In genomic region chr2:109623923-109624322, GRCh38 we compare ENCODE assay signal across 1 cellular context.
A peak's percentile ranks its signal among the peaks of the same experiment; 100 is the strongest.
TF ChIP-seq lines count a peak whose summit lies in the region.

No MANE protein-coding gene starts in this region.

TF ChIP-seq in HepG2, 621 proteins besides CTCF, POLR2A, EP300 and RAD21 (continued from another document and continues in another):
- TF ChIP-seq FOXO1 (CRISPR knock-in tag; IDR thresholded peaks at IDR 0.05) (peak; percentile 31; the same call in 1 of the 2 replicates), HOXA3 (CRISPR knock-in tag; IDR thresholded peaks at IDR 0.05) (peak; percentile 30; the same call in 1 of the 2 replicates), SKIL (CRISPR knock-in tag; IDR thresholded peaks at IDR 0.05; ENCODE audit: borderline replicate concordance) (no peak), PAXIP1 (CRISPR knock-in tag; conservative IDR thresholded peaks at IDR 0.05) (peak; percentile 63; the same call in 1 of the 2 replicates), CBX5 (CRISPR knock-in tag; IDR thresholded peaks at IDR 0.05; ENCODE audit: borderline replicate concordance) (no peak), BCL6 (CRISPR knock-in tag; IDR thresholded peaks at IDR 0.05) (peak; percentile 73), ZFP1 (CRISPR knock-in tag; IDR thresholded peaks at IDR 0.05) (0 out of 2 replicates have a peak, but pooled peaks have one; percentile 16), GATAD2A (CRISPR knock-in tag; IDR thresholded peaks at IDR 0.05) (peak; percentile 72), SMAD9 (CRISPR knock-in tag; IDR thresholded peaks at IDR 0.05) (no peak), ZNF556 (CRISPR knock-in tag; IDR thresholded peaks at IDR 0.05; ENCODE audit: borderline replicate concordance) (no peak), NR2F2 (IDR thresholded peaks at IDR 0.05; ENCODE audit: borderline replicate concordance, low read depth) (peak; percentile 32; the same call in 1 of the 2 replicates), CEBPG (CRISPR knock-in tag; IDR thresholded peaks at IDR 0.05) (peak; percentile 30; the same call in 1 of the 2 replicates), ZFAT (CRISPR knock-in tag; conservative IDR thresholded peaks at IDR 0.05) (no peak), HNRNPLL (IDR thresholded peaks at IDR 0.05; ENCODE audit: low read depth, low read length, poor library complexity, severe bottlenecking) (no peak), ARID5B (CRISPR knock-in tag; IDR thresholded peaks at IDR 0.05) (peak; percentile 52; the same call in 1 of the 2 replicates), SNAI1 (CRISPR knock-in tag; IDR thresholded peaks at IDR 0.05; ENCODE audit: borderline replicate concordance) (0 out of 2 replicates have a peak, but pooled peaks have one; percentile 33), HHEX (CRISPR knock-in tag; IDR thresholded peaks at IDR 0.05) (no peak), HDAC2 (CRISPR knock-in tag; IDR thresholded peaks at IDR 0.05) (peak; percentile 46; the same call in 1 of the 2 replicates), PRDM10 (CRISPR knock-in tag; IDR thresholded peaks at IDR 0.05; ENCODE audit: low read depth) (no peak), SOX6 (IDR thresholded peaks at IDR 0.05) (no peak), SOX6 (CRISPR knock-in tag; IDR thresholded peaks at IDR 0.05) (peak; percentile 67), ZGPAT (CRISPR knock-in tag; IDR thresholded peaks at IDR 0.05) (0 out of 2 replicates have a peak, but pooled peaks have one; percentile 38), PPARG (CRISPR knock-in tag; conservative IDR thresholded peaks at IDR 0.05) (0 out of 2 replicates have a peak, but pooled peaks have one; percentile 7), HNF4A (CRISPR knock-in tag; IDR thresholded peaks at IDR 0.05) (peak; percentile 82), TFAP4 (IDR thresholded peaks at IDR 0.05; ENCODE audit: borderline replicate concordance, low read depth) (peak; percentile 40; the same call in 1 of the 2 replicates), HMG20A (CRISPR knock-in tag; IDR thresholded peaks at IDR 0.05; ENCODE audit: borderline replicate concordance) (0 out of 2 replicates have a peak, but pooled peaks have one; percentile 12), ZNF850 (CRISPR knock-in tag; conservative IDR thresholded peaks at IDR 0.05) (no peak), REL (CRISPR knock-in tag; conservative IDR thresholded peaks at IDR 0.05) (no peak), ZNF597 (CRISPR knock-in tag; IDR thresholded peaks at IDR 0.05) (no peak), ZNF337 (CRISPR knock-in tag; IDR thresholded peaks at IDR 0.05; ENCODE audit: borderline replicate concordance, low read depth) (no peak), ZNF713 (CRISPR knock-in tag; IDR thresholded peaks at IDR 0.05) (no peak), ZNF777 (CRISPR knock-in tag; IDR thresholded peaks at IDR 0.05) (no peak), FOXA1 (IDR thresholded peaks at IDR 0.05) (no peak), FOXA1 (CRISPR knock-in tag; IDR thresholded peaks at IDR 0.05) (peak; percentile 44; the same call in 1 of the 2 replicates), PITX1 (CRISPR knock-in tag; IDR thresholded peaks at IDR 0.05) (peak; percentile 66; the same call in 1 of the 2 replicates), SNAPC2 (CRISPR knock-in tag; IDR thresholded peaks at IDR 0.05) (0 out of 2 replicates have a peak, but pooled peaks have one; percentile 51), ZNF557 (CRISPR knock-in tag; IDR thresholded peaks at IDR 0.05) (no peak), ZNF225 (CRISPR knock-in tag; IDR thresholded peaks at IDR 0.05) (no peak), RXRA (CRISPR knock-in tag; IDR thresholded peaks at IDR 0.05) (peak; percentile 77; the same call in 1 of the 2 replicates), NR2F1 (CRISPR knock-in tag; IDR thresholded peaks at IDR 0.05) (no peak), KAT2B (IDR thresholded peaks at IDR 0.05; ENCODE audit: borderline replicate concordance, low read depth, low read length) (no peak), STAT6 (CRISPR knock-in tag; IDR thresholded peaks at IDR 0.05; ENCODE audit: borderline replicate concordance) (no peak), TBL1XR1 (IDR thresholded peaks at IDR 0.05; ENCODE audit: borderline replicate concordance, low read length, partially characterized antibody) (no peak), RARA (CRISPR knock-in tag; IDR thresholded peaks at IDR 0.05) (peak; percentile 69)
